14 cellular contexts compared by ENCODE assay signal in the genomic region with DNA sequence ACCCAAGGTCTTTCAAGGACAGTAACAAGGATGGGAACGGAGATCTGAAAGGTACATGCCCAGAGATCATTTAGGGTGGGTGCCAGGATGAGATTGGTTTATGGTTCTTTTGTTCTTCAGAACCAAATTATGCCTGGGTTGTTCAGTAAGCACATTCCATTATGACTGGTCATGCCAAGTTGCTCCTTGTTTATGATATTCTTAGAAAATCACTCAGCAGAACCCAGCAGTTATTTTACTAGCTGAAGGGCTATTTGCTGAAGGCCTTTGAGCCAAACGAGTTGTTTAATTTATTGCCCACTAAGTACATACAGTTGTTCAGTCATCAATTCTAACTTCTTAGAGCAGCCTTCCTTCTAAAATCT. TPM values are rescaled to one million over a fixed set of nuclear protein-coding genes. Genes with fewer than 3 reads are reported as not detected.
DNase-seq lines count a peak whose midpoint lies in the region; FAIRE-seq and TF ChIP-seq lines count a peak whose summit lies in the region.
"Had no signal": no experiment of that assay in that cellular context is flagged by ENCODE, and none has a peak within 500 bp of the region (broad histone marks: within the 10 kb centered on the region; RNA-seq: fewer than 3 reads in every experiment).

No MANE protein-coding gene starts in this region.

- H3K36me3 Mint-ChIP-seq in MCF 10A (ENCODE audit: insufficient read depth, unreplicated experiment) = peaks cover 4% of the 10 kb centered on the region
- H3K36me3 Mint-ChIP-seq in astrocyte (ENCODE audit: low read depth, unreplicated experiment) = no peaks in the 10 kb centered on the region
- H3K36me3 Mint-ChIP-seq in activated T-helper 1 cell treated with anti-CD3 and anti-CD28 coated beads, Interleukin-12 subunit alpha, Interleukin-12 subunit beta, Interleukin-2, Interleukin-4 antibody, amounts not matched to agents 30 ng/mL and 10 ng/mL and 1 ng/mL, durations not matched to agents 14 hours and 24 hours and 36 hours (ENCODE audit: low read depth) = no peaks in the 10 kb centered on the region
- H3K36me3 Mint-ChIP-seq: IgD-negative memory B cell; natural killer cell treated with Interleukin-12 subunit alpha and Interleukin-12 subunit beta and Interleukin-15 and Interleukin-18, amount 100 ng/mL, for 72 hours had no signal

- H3K36me3 ChIP-seq in breast epithelium (no peaks in the 10 kb centered on the region), astrocyte (ENCODE audit: insufficient read depth, low read length) (no peaks in the 10 kb centered on the region), hepatocyte (replicated peaks; ENCODE audit: insufficient read depth, low read depth) (no peaks in the 10 kb centered on the region), HAP-1 (replicated peaks) (no peaks in the 10 kb centered on the region)
- H3K36me3 ChIP-seq: WERI-Rb-1 had no signal

- H3K27me3 ChIP-seq in breast epithelium (no peaks in the 10 kb centered on the region), astrocyte (ENCODE audit: insufficient read depth, low read length) (no peaks in the 10 kb centered on the region), hepatocyte (no peaks in the 10 kb centered on the region), HAP-1 (ENCODE audit: low read depth) (no peaks in the 10 kb centered on the region)

- no peak overlapping the region for H3K9ac ChIP-seq in astrocyte (ENCODE audit: low read length)

- FAIRE-seq in astrocyte (lab: Jason Lieb, UNC) (no peak), urothelium cell line (lab: Jason Lieb, UNC) (no peak)
- FAIRE-seq: G401.6 had no signal

- POLR2A ChIA-PET in MCF 10A (lab: Yijun Ruan, JAX) = interaction anchor here (1.5 kb wide), 1 partner anchor 21 kb away, joined by 3 read pairs; no protein-coding TSS in a partner anchor

- H3K4me1 ChIP-seq in breast epithelium (no peaks in the 10 kb centered on the region), astrocyte (ENCODE audit: insufficient read depth, low read length) (no peaks in the 10 kb centered on the region), hepatocyte (ENCODE audit: insufficient read depth) (no peaks in the 10 kb centered on the region), HAP-1 (peaks cover 16% of the 10 kb centered on the region)

- H3K79me2 ChIP-seq in astrocyte (ENCODE audit: insufficient read depth, low read length) (no peaks in the 10 kb centered on the region), hepatocyte (no peaks in the 10 kb centered on the region)

- in situ Hi-C loops in HAP-1 (cut with MboI; ENCODE audit: low sequenced_read_pairs) = no loop called here

- H3K27me3 Mint-ChIP-seq in MCF 10A (ENCODE audit: insufficient read depth, unreplicated experiment) (no peaks in the 10 kb centered on the region), astrocyte (ENCODE audit: low read depth, unreplicated experiment) (no peaks in the 10 kb centered on the region)
- peaks cover 2% of the 10 kb centered on the region for H3K27me3 Mint-ChIP-seq in activated T-helper 1 cell treated with anti-CD3 and anti-CD28 coated beads, Interleukin-12 subunit alpha, Interleukin-12 subunit beta, Interleukin-2, Interleukin-4 antibody, amounts not matched to agents 30 ng/mL and 10 ng/mL and 1 ng/mL, durations not matched to agents 14 hours and 24 hours and 36 hours (ENCODE audit: insufficient read depth)
- H3K27me3 Mint-ChIP-seq: IgD-negative memory B cell had no signal

- DNase-seq in breast epithelium (ENCODE audit: low spot score in 2 of 2) (no peak), MCF 10A (ENCODE audit: unreplicated experiment) (no peak), astrocyte (ENCODE audit: low read depth) (peak; percentile 44), hepatocyte (ENCODE audit: low spot score) (peak; percentile 33), urothelium cell line (ENCODE audit: low spot score) (peak; percentile 57), HAP-1 (ENCODE audit: low spot score in 2 of 2) (no peak), NCI-H446 (lab: John Stamatoyannopoulos, UW) (no peak)
- DNase-seq in activated T-helper 1 cell treated with anti-CD3 and anti-CD28 coated beads, Interleukin-12 subunit alpha, Interleukin-12 subunit beta, Interleukin-2, Interleukin-4 antibody, amounts not matched to agents 30 ng/mL and 10 ng/mL and 1 ng/mL, durations not matched to agents 14 hours and 24 hours and 36 hours (ENCODE audit: low spot score) = no peak
- DNase-seq: amniotic stem cell, NCI-H2081, WERI-Rb-1 had no signal

- no peak for TF ChIP-seq POLR2A in breast epithelium (IDR thresholded peaks at IDR 0.05)

- H3K27ac ChIP-seq in breast epithelium = peak overlapping the region; percentile 14 to 33
- no peak overlapping the region for H3K27ac ChIP-seq in astrocyte (ENCODE audit: low read depth, low read length)
- H3K27ac ChIP-seq in hepatocyte = peak overlapping the region; percentile 82
- H3K27ac ChIP-seq: WERI-Rb-1 had no signal

- no TSS peak for BruUV-seq in MCF 10A (replicated peaks; lab: Mats Ljungman, UMichigan)

- H3K4me3 ChIP-seq in breast epithelium (no peak overlapping the region), astrocyte (ENCODE audit: insufficient read depth, low read depth, low read length) (no peak overlapping the region), hepatocyte (no peak overlapping the region), HAP-1 (no peak overlapping the region)

- H3K9me3 Mint-ChIP-seq in MCF 10A (ENCODE audit: unreplicated experiment) = no peaks in the 10 kb centered on the region
- no peaks in the 10 kb centered on the region for H3K9me3 Mint-ChIP-seq in astrocyte (ENCODE audit: unreplicated experiment)
- no peaks in the 10 kb centered on the region for H3K9me3 Mint-ChIP-seq in activated T-helper 1 cell treated with anti-CD3 and anti-CD28 coated beads, Interleukin-12 subunit alpha, Interleukin-12 subunit beta, Interleukin-2, Interleukin-4 antibody, amounts not matched to agents 30 ng/mL and 10 ng/mL and 1 ng/mL, durations not matched to agents 14 hours and 24 hours and 36 hours
- H3K9me3 Mint-ChIP-seq: natural killer cell treated with Interleukin-12 subunit alpha and Interleukin-12 subunit beta and Interleukin-15 and Interleukin-18, amount 100 ng/mL, for 72 hours had no signal

- H3K4me3 Mint-ChIP-seq in MCF 10A (ENCODE audit: unreplicated experiment) = no peak overlapping the region
- H3K4me3 Mint-ChIP-seq in astrocyte (ENCODE audit: unreplicated experiment) = no peak overlapping the region
- H3K4me3 Mint-ChIP-seq in activated T-helper 1 cell treated with anti-CD3 and anti-CD28 coated beads, Interleukin-12 subunit alpha, Interleukin-12 subunit beta, Interleukin-2, Interleukin-4 antibody, amounts not matched to agents 30 ng/mL and 10 ng/mL and 1 ng/mL, durations not matched to agents 14 hours and 24 hours and 36 hours = no peak overlapping the region
- H3K4me3 Mint-ChIP-seq: IgD-negative memory B cell; natural killer cell treated with Interleukin-12 subunit alpha and Interleukin-12 subunit beta and Interleukin-15 and Interleukin-18, amount 100 ng/mL, for 72 hours had no signal

- H4K20me1 ChIP-seq in astrocyte (ENCODE audit: insufficient read depth, low read length) (no peaks in the 10 kb centered on the region), hepatocyte (ENCODE audit: insufficient read depth, poor library complexity, severe bottlenecking) (no peaks in the 10 kb centered on the region)

- 39% methylated on average over 2 of the region's 2 CpGs for WGBS in hepatocyte (ENCODE audit: low lambda C conversion rate, missing lambda C conversion rate)

- no peaks in the 10 kb centered on the region for H3K9me3 ChIP-seq in breast epithelium
- H3K9me3 ChIP-seq in astrocyte (ENCODE audit: insufficient read depth, low read depth, low read length) = no peaks in the 10 kb centered on the region
- no peaks in the 10 kb centered on the region for H3K9me3 ChIP-seq in hepatocyte (ENCODE audit: low read depth)
- H3K9me3 ChIP-seq in HAP-1 = peaks cover 2% of the 10 kb centered on the region; the same call in 1 of the 2 replicates

- TF ChIP-seq CTCF in breast epithelium (IDR thresholded peaks at IDR 0.05) (no peak), MCF 10A (IDR thresholded peaks at IDR 0.05; ENCODE audit: unreplicated experiment) (no peak), astrocyte (IDR thresholded peaks at IDR 0.05; ENCODE audit: insufficient read depth, low read depth, low read length) (no peak), hepatocyte (IDR thresholded peaks at IDR 0.05; ENCODE audit: poor library complexity) (no peak)

- H2AFZ ChIP-seq in astrocyte (ENCODE audit: low read depth, low read length) (no peak overlapping the region), hepatocyte (no peak overlapping the region)

- peaks cover 11% of the 10 kb centered on the region for H3K4me1 Mint-ChIP-seq in MCF 10A (ENCODE audit: insufficient read depth, unreplicated experiment)
- peaks cover 7% of the 10 kb centered on the region for H3K4me1 Mint-ChIP-seq in astrocyte (ENCODE audit: low read depth, unreplicated experiment)
- no peaks in the 10 kb centered on the region for H3K4me1 Mint-ChIP-seq in activated T-helper 1 cell treated with anti-CD3 and anti-CD28 coated beads, Interleukin-12 subunit alpha, Interleukin-12 subunit beta, Interleukin-2, Interleukin-4 antibody, amounts not matched to agents 30 ng/mL and 10 ng/mL and 1 ng/mL, durations not matched to agents 14 hours and 24 hours and 36 hours (ENCODE audit: low read depth)
- H3K4me1 Mint-ChIP-seq: IgD-negative memory B cell had no signal

- intact Hi-C loops in breast epithelium (cut with DNase I; ENCODE audit: low total_unique reads) = no loop called here
- intact Hi-C loops in MCF 10A (cut with micrococcal nuclease) = no loop called here
- intact Hi-C loops in activated T-helper 1 cell treated with anti-CD3 and anti-CD28 coated beads, Interleukin-12 subunit alpha, Interleukin-12 subunit beta, Interleukin-2, Interleukin-4 antibody, amounts not matched to agents 30 ng/mL and 10 ng/mL and 1 ng/mL, durations not matched to agents 14 hours and 24 hours and 36 hours (cut with micrococcal nuclease) = no loop called here

- no peaks in the 10 kb centered on the region for H3K9me2 ChIP-seq in hepatocyte (replicated peaks; ENCODE audit: insufficient read depth)

- H3K4me2 ChIP-seq in astrocyte (ENCODE audit: low read length) (no peak overlapping the region), hepatocyte (peak overlapping the region; percentile 10)

- H3K27ac Mint-ChIP-seq in MCF 10A (ENCODE audit: low read depth, unreplicated experiment) (no peak overlapping the region), astrocyte (ENCODE audit: unreplicated experiment) (no peak overlapping the region)
- no peak overlapping the region for H3K27ac Mint-ChIP-seq in activated T-helper 1 cell treated with anti-CD3 and anti-CD28 coated beads, Interleukin-12 subunit alpha, Interleukin-12 subunit beta, Interleukin-2, Interleukin-4 antibody, amounts not matched to agents 30 ng/mL and 10 ng/mL and 1 ng/mL, durations not matched to agents 14 hours and 24 hours and 36 hours
- H3K27ac Mint-ChIP-seq: IgD-negative memory B cell; natural killer cell treated with Interleukin-12 subunit alpha and Interleukin-12 subunit beta and Interleukin-15 and Interleukin-18, amount 100 ng/mL, for 72 hours had no signal

- CTCF ChIA-PET in MCF 10A (lab: Yijun Ruan, JAX) = no interaction called here

RNA-seq across cellular contexts. Expression of a gene that starts 0.6 kb away (rescaled TPM):
- total RNA-seq in breast epithelium (under 1 TPM; 0.48 to 0.98 (median 0.88) TPM), MCF 10A (2022) (not detected in 2 replicates), astrocyte (0.20 TPM in 1 of 2 replicates, not detected in the other), hepatocyte (32.1 and 45.2 TPM in 2 replicates)
- 10.5 and 20.1 TPM in 2 replicates for polyA plus RNA-seq in hepatocyte
- total RNA-seq in activated T-helper 1 cell treated with anti-CD3 and anti-CD28 coated beads, Interleukin-12 subunit alpha, Interleukin-12 subunit beta, Interleukin-2, Interleukin-4 antibody, amounts not matched to agents 30 ng/mL and 10 ng/mL and 1 ng/mL, durations not matched to agents 14 hours and 24 hours and 36 hours = not detected in 2 replicates

Comparison
In these comparisons a context has a peak if more than half of its experiments do, and no peak if none do; other contexts are left out.
1. DNase-seq: peak in astrocyte (single experiment), hepatocyte (single experiment) and urothelium cell line (single experiment); none in breast epithelium (0 of 2), MCF 10A (single experiment), activated T-helper 1 cell treated with anti-CD3 and anti-CD28 coated beads, Interleukin-12 subunit alpha, Interleukin-12 subunit beta, Interleukin-2, Interleukin-4 antibody, amounts not matched to agents 30 ng/mL and 10 ng/mL and 1 ng/mL, durations not matched to agents 14 hours and 24 hours and 36 hours (single experiment), HAP-1 (0 of 2) and NCI-H446 (0 of 2).
2. RNA of a gene that starts 0.6 kb away (total RNA-seq): 32.1 to 45.2 TPM in hepatocyte; 0.48 to 0.98 TPM in breast epithelium, 0.20 TPM in astrocyte, not detected in MCF 10A and not detected in activated T-helper 1 cell treated with anti-CD3 and anti-CD28 coated beads, Interleukin-12 subunit alpha, Interleukin-12 subunit beta, Interleukin-2, Interleukin-4 antibody, amounts not matched to agents 30 ng/mL and 10 ng/mL and 1 ng/mL, durations not matched to agents 14 hours and 24 hours and 36 hours; every median in the first group is over 10 times any median in the second.